12 cellular contexts compared by ENCODE assay signal in genomic region chr10:94397549-94398370, GRCh38. TPM values are rescaled to one million over a fixed set of nuclear protein-coding genes. Genes with fewer than 3 reads are reported as not detected.
DNase-seq lines count a peak whose midpoint lies in the region; ATAC-seq and TF ChIP-seq lines count a peak whose summit lies in the region.
"Had no signal": no experiment of that assay in that cellular context is flagged by ENCODE, and none has a peak within 500 bp of the region (broad histone marks: within the 10 kb centered on the region; RNA-seq: fewer than 3 reads in every experiment).

No MANE protein-coding gene starts in this region.

- no peaks in the 10 kb centered on the region for H3K9me3 ChIP-seq in Panc1 (ENCODE audit: control insufficient read depth, insufficient read depth, low read depth, low read length)
- H3K9me3 ChIP-seq: heart right ventricle had no signal

- H3K4me3 ChIP-seq in Panc1 (ENCODE audit: low read depth in 2 of 2, low read length in 2 of 2) (no peak overlapping the region), fibroblast of pulmonary artery (replicated peaks; ENCODE audit: low read depth, low read length) (no peak overlapping the region)
- H3K4me3 ChIP-seq: heart right ventricle had no signal

- no peaks in the 10 kb centered on the region for H3K27me3 Mint-ChIP-seq in MCF 10A (ENCODE audit: insufficient read depth, unreplicated experiment)
- peaks cover 52% of the 10 kb centered on the region for H3K27me3 Mint-ChIP-seq in activated naive CD4-positive, alpha-beta T cell treated with anti-CD3 and anti-CD28 coated beads, Interleukin-2, amount 10 ng/mL, durations not matched to agents 7 days and 5 days

- H3K4me1 Mint-ChIP-seq in MCF 10A (ENCODE audit: insufficient read depth, unreplicated experiment) = no peaks in the 10 kb centered on the region
- H3K4me1 Mint-ChIP-seq in activated naive CD4-positive, alpha-beta T cell treated with anti-CD3 and anti-CD28 coated beads, Interleukin-2, amount 10 ng/mL, durations not matched to agents 7 days and 5 days = no peaks in the 10 kb centered on the region

- no peak overlapping the region for H3K27ac Mint-ChIP-seq in MCF 10A (ENCODE audit: low read depth, unreplicated experiment)
- no peak overlapping the region for H3K27ac Mint-ChIP-seq in activated naive CD4-positive, alpha-beta T cell treated with anti-CD3 and anti-CD28 coated beads, Interleukin-2, amount 10 ng/mL, durations not matched to agents 7 days and 5 days
- H3K27ac Mint-ChIP-seq: brain had no signal

- peak; percentile 25 for DNase-seq in H4 (ENCODE audit: low spot score)
- DNase-seq in Panc1 (ENCODE audit: low read depth, low spot score) = no peak
- peak; percentile 47 for DNase-seq in fibroblast of pulmonary artery (ENCODE audit: low read depth)
- DNase-seq in KBM-7 = no peak
- DNase-seq in MCF 10A (ENCODE audit: unreplicated experiment) = no peak
- no peak for DNase-seq in activated naive CD4-positive, alpha-beta T cell treated with anti-CD3 and anti-CD28 coated beads, Interleukin-2, amount 10 ng/mL, durations not matched to agents 7 days and 5 days
- DNase-seq: activated effector memory CD4-positive, alpha-beta T cell treated with Interleukin-2 at 50 U/mL for 16 hours; heart right ventricle; NCI-H1048; NCI-H446 had no signal

- H3K27me3 ChIP-seq in Panc1 (ENCODE audit: control insufficient read depth, insufficient read depth, low read length) = no peaks in the 10 kb centered on the region

- POLR2A ChIA-PET in Panc1 (lab: Charles Lee) (interaction anchor here (0.7 kb wide), 1 partner anchor 43 kb away, joined by 12 read pairs; no protein-coding TSS in a partner anchor), MCF 10A (lab: Yijun Ruan, JAX) (interaction anchor here (0.6 to 1.0 kb wide), 2 partner anchors 31 to 34 kb away, joined by 3 to 4 read pairs; no protein-coding TSS in a partner anchor)

- BruUV-seq in Panc1 (replicated peaks; lab: Mats Ljungman, UMichigan) = no TSS peak
- BruUV-seq in MCF 10A (replicated peaks; lab: Mats Ljungman, UMichigan) = no TSS peak

- CTCF ChIA-PET in Panc1 (lab: Charles Lee) = interaction anchor here (0.6 kb wide), 1 partner anchor 46 kb away, joined by 8 read pairs; no protein-coding TSS in a partner anchor
- CTCF ChIA-PET in MCF 10A (lab: Yijun Ruan, JAX) = interaction anchor here (0.8 to 1.6 kb wide), 3 partner anchors 46 to 357 kb away, joined by 3 to 8 read pairs (median 3); no protein-coding TSS in a partner anchor
- CTCF ChIA-PET in activated naive CD4-positive, alpha-beta T cell treated with anti-CD3 and anti-CD28 coated beads, Interleukin-2, amount 10 ng/mL, durations not matched to agents 7 days and 5 days (lab: Charles Lee) = no interaction called here

- no peaks in the 10 kb centered on the region for H3K36me3 Mint-ChIP-seq in MCF 10A (ENCODE audit: insufficient read depth, unreplicated experiment)
- H3K36me3 Mint-ChIP-seq in activated naive CD4-positive, alpha-beta T cell treated with anti-CD3 and anti-CD28 coated beads, Interleukin-2, amount 10 ng/mL, durations not matched to agents 7 days and 5 days = no peaks in the 10 kb centered on the region
- H3K36me3 Mint-ChIP-seq: brain had no signal

- peak overlapping the region; percentile 87 for H3K27ac ChIP-seq in Panc1 (ENCODE audit: low read length)
- H3K27ac ChIP-seq: heart right ventricle had no signal

- TF ChIP-seq CTCF in Panc1 (IDR thresholded peaks at IDR 0.05) (no peak), fibroblast of pulmonary artery (IDR thresholded peaks at IDR 0.05; ENCODE audit: low read length, missing control alignments) (no peak), MCF 10A (IDR thresholded peaks at IDR 0.05; ENCODE audit: unreplicated experiment) (no peak)

- peak; percentile 61 for ATAC-seq in Panc1
- no peak for ATAC-seq in HG02678 (IDR thresholded peaks at IDR 0.05; ENCODE audit: unreplicated experiment)
- ATAC-seq: heart right ventricle had no signal

- no peaks in the 10 kb centered on the region for H3K36me3 ChIP-seq in Panc1 (ENCODE audit: control insufficient read depth, insufficient read depth, low read length)
- H3K36me3 ChIP-seq: heart right ventricle had no signal

- peaks cover 17% of the 10 kb centered on the region for H3K4me1 ChIP-seq in Panc1 (ENCODE audit: control insufficient read depth, insufficient read depth, low read length)

- intact Hi-C loops in Panc1 (cut with micrococcal nuclease; ENCODE audit: unreplicated experiment) = no loop called here
- intact Hi-C loops in MCF 10A (cut with micrococcal nuclease) = no loop called here

- in situ Hi-C loops in Panc1 (cut with HindIII; ENCODE audit: low pct_unique_long_range_greater_than_20kb, low sequenced_read_pairs) = no loop called here
- in situ Hi-C loops in KBM-7 (cut with MboI; ENCODE audit: low pct_unique_long_range_greater_than_20kb, low sequenced_read_pairs) = no loop called here

- H3K9me3 Mint-ChIP-seq in MCF 10A (ENCODE audit: unreplicated experiment) = no peaks in the 10 kb centered on the region
- no peaks in the 10 kb centered on the region for H3K9me3 Mint-ChIP-seq in activated naive CD4-positive, alpha-beta T cell treated with anti-CD3 and anti-CD28 coated beads, Interleukin-2, amount 10 ng/mL, durations not matched to agents 7 days and 5 days

- no peak overlapping the region for H3K4me3 Mint-ChIP-seq in MCF 10A (ENCODE audit: unreplicated experiment)
- H3K4me3 Mint-ChIP-seq in activated naive CD4-positive, alpha-beta T cell treated with anti-CD3 and anti-CD28 coated beads, Interleukin-2, amount 10 ng/mL, durations not matched to agents 7 days and 5 days = no peak overlapping the region
- H3K4me3 Mint-ChIP-seq: brain had no signal

RNA-seq across cellular contexts. Expression of gene TBC1D12, which starts 4.6 kb away (rescaled TPM):
- total RNA-seq in H4 (2014; rRNA removed; shearing (Covaris generic)) = 4.1 and 4.9 TPM in 2 replicates
- total RNA-seq in Panc1 (2021; ENCODE audit: unreplicated experiment) (23.7 TPM), MCF 10A (2022) (5.4 and 5.9 TPM in 2 replicates)
- 9.6 TPM for polyA plus RNA-seq in Panc1 (2012; ENCODE audit: insufficient read length)

RNA-seq across cellular contexts. Expression of gene NOC3L, which starts 35.0 kb away (rescaled TPM):
- total RNA-seq in H4 (2014; rRNA removed; shearing (Covaris generic)) = 33.3 and 37.1 TPM in 2 replicates
- total RNA-seq in Panc1 (2021; ENCODE audit: unreplicated experiment) (41.2 TPM), MCF 10A (2022) (24.9 and 39.0 TPM in 2 replicates)
- 12.2 TPM for polyA plus RNA-seq in Panc1 (2012; ENCODE audit: insufficient read length)

Comparison
In these comparisons a context has a peak if more than half of its experiments do, and no peak if none do; other contexts are left out.
1. DNase-seq: peak in H4 (single experiment) and fibroblast of pulmonary artery (single experiment); none in Panc1 (single experiment), KBM-7 (single experiment), MCF 10A (single experiment) and activated naive CD4-positive, alpha-beta T cell treated with anti-CD3 and anti-CD28 coated beads, Interleukin-2, amount 10 ng/mL, durations not matched to agents 7 days and 5 days (single experiment).